In the genomic region with DNA sequence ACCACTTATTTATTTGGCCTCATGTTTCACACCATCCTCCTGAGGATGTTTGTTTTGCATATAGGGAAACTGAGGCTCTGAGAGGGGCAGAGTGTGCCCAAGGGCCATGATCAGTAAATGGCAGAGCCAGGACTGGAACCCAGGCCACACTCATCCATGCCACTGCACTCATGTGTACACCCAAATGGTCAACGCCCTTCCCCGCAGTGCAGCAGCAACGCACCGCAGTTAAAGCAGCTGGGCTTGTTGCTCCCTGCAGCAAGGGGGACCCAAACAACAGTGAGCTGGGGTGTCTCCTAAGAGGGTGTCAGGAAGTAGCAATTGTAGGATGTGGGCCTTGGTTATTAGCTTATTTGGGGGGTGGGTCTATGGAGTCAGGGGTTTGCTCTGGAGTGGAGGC, we compare ENCODE assay signal across 14 cellular contexts. TPM values are rescaled to one million over a fixed set of nuclear protein-coding genes. Genes with fewer than 3 reads are reported as not detected.
A peak's percentile ranks its signal among the peaks of the same experiment; 100 is the strongest.
DNase-seq lines count a peak whose midpoint lies in the region; ATAC-seq and TF ChIP-seq lines count a peak whose summit lies in the region.
"Had no signal": no experiment of that assay in that cellular context is flagged by ENCODE, and none has a peak within 500 bp of the region (broad histone marks: within the 10 kb centered on the region; RNA-seq: fewer than 3 reads in every experiment).

No MANE protein-coding gene starts in this region.

- H4K8ac ChIP-seq in neuronal stem cell (ENCODE audit: low read depth, low read length) = no peak overlapping the region

- H3K9me3 Mint-ChIP-seq in activated naive CD8-positive, alpha-beta T cell treated with anti-CD3 and anti-CD28 coated beads for 36 hours = no peaks in the 10 kb centered on the region
- H3K9me3 Mint-ChIP-seq: CD4-positive, alpha-beta T cell; H9 had no signal

- H3K9me3 ChIP-seq in RWPE2 (ENCODE audit: severe bottlenecking) (no peaks in the 10 kb centered on the region), neuronal stem cell (replicated peaks in 1 of 2; ENCODE audit: control insufficient read depth in 2 of 2, insufficient read depth in 1 of 2, low read depth in 1 of 2, low read length in 2 of 2) (no peaks in the 10 kb centered on the region)
- H3K9me3 ChIP-seq: BE2C, Caco-2 had no signal

- H3K36me3 ChIP-seq in RWPE2 (ENCODE audit: low read depth) = no peaks in the 10 kb centered on the region
- H3K36me3 ChIP-seq in neuronal stem cell (replicated peaks in 1 of 2; ENCODE audit: control insufficient read depth in 2 of 2, insufficient read depth in 2 of 2, low read length in 2 of 2) = peaks cover 0 to 15% of the 10 kb centered on the region in 2 donors
- H3K36me3 ChIP-seq: BE2C had no signal

- peaks cover 26% of the 10 kb centered on the region for H3K4me1 Mint-ChIP-seq in activated naive CD8-positive, alpha-beta T cell treated with anti-CD3 and anti-CD28 coated beads for 36 hours

- H2BK15ac ChIP-seq in neuronal stem cell (ENCODE audit: low read length) = no peak overlapping the region

- H3K4me1 ChIP-seq in RWPE2 (ENCODE audit: insufficient read depth, poor library complexity, severe bottlenecking) (peaks cover 20% of the 10 kb centered on the region), neuronal stem cell (ENCODE audit: control insufficient read depth in 2 of 2, insufficient read depth in 1 of 2, low read depth in 1 of 2, low read length in 2 of 2) (peaks cover 11 to 13% of the 10 kb centered on the region in 2 donors)
- H3K4me1 ChIP-seq: BE2C, Caco-2 had no signal

- H3K4me3 ChIP-seq in RWPE2 (ENCODE audit: severe bottlenecking) (no peak overlapping the region), neuronal stem cell (ENCODE audit: low read length in 2 of 2) (peak overlapping the region in 1 of 2 donors; percentile 35)

- no peak overlapping the region for H4K91ac ChIP-seq in neuronal stem cell (ENCODE audit: low read depth, low read length, poor library complexity)

- peak overlapping the region; percentile 74 for H2AK5ac ChIP-seq in neuronal stem cell (ENCODE audit: low read depth, low read length)

- no peak overlapping the region for H3K23ac ChIP-seq in neuronal stem cell (ENCODE audit: low read depth, low read length, poor library complexity)

- no peak overlapping the region for H3K27ac Mint-ChIP-seq in activated naive CD8-positive, alpha-beta T cell treated with anti-CD3 and anti-CD28 coated beads for 36 hours
- H3K27ac Mint-ChIP-seq: CD4-positive, alpha-beta T cell had no signal

- H3K4ac ChIP-seq in neuronal stem cell (ENCODE audit: low read length) = no peak overlapping the region

- H3K27me3 Mint-ChIP-seq in activated naive CD8-positive, alpha-beta T cell treated with anti-CD3 and anti-CD28 coated beads for 36 hours = no peaks in the 10 kb centered on the region
- H3K27me3 Mint-ChIP-seq: CD4-positive, alpha-beta T cell had no signal

- no peak overlapping the region for H2BK5ac ChIP-seq in neuronal stem cell (ENCODE audit: low read length)

- H3K27me3 ChIP-seq in RWPE2 (ENCODE audit: insufficient read depth, poor library complexity, severe bottlenecking) = no peaks in the 10 kb centered on the region
- no peaks in the 10 kb centered on the region for H3K27me3 ChIP-seq in neuronal stem cell (ENCODE audit: control insufficient read depth in 3 of 3, insufficient read depth in 3 of 3, low read depth in 1 of 3, low read length in 3 of 3)
- H3K27me3 ChIP-seq: BE2C had no signal

- no peak overlapping the region for H3K4me3 Mint-ChIP-seq in activated naive CD8-positive, alpha-beta T cell treated with anti-CD3 and anti-CD28 coated beads for 36 hours
- H3K4me3 Mint-ChIP-seq: CD4-positive, alpha-beta T cell; H9 had no signal

- H3K14ac ChIP-seq in neuronal stem cell (ENCODE audit: low read length) = no peak overlapping the region

- no peak overlapping the region for H3K4me2 ChIP-seq in neuronal stem cell (ENCODE audit: insufficient read depth, low read length, poor library complexity, severe bottlenecking)

- no peaks in the 10 kb centered on the region for H3K79me1 ChIP-seq in neuronal stem cell (ENCODE audit: low read depth, low read length)

- no peak overlapping the region for H2AFZ ChIP-seq in neuronal stem cell (ENCODE audit: low read length)

- no CpG with 5 or more reads among the region's 4 CpGs for WGBS in neuronal stem cell (ENCODE audit: extremely low coverage in 2 of 2, insufficient read length in 2 of 2, insufficient replicate concordance in 1 of 2), 2 donors

- peak overlapping the region; percentile 44 for H3K18ac ChIP-seq in neuronal stem cell (ENCODE audit: low read length)

- H3K27ac ChIP-seq in RWPE2 (ENCODE audit: poor library complexity, severe bottlenecking) (no peak overlapping the region), neuronal stem cell (replicated peaks; ENCODE audit: low read length) (no peak overlapping the region)
- H3K27ac ChIP-seq: C4-2B had no signal

- no peak overlapping the region for H2BK12ac ChIP-seq in neuronal stem cell (ENCODE audit: low read length)

- no peak for TF ChIP-seq CTCF in RWPE2 (IDR thresholded peaks at IDR 0.05; ENCODE audit: poor library complexity, severe bottlenecking)

- H3K9ac ChIP-seq in neuronal stem cell (ENCODE audit: low read depth, low read length, poor library complexity) = no peak overlapping the region

- no peak overlapping the region for H2BK120ac ChIP-seq in neuronal stem cell (ENCODE audit: low read depth, low read length)

- DNase-seq in activated T-cell treated with anti-CD3 and anti-CD28 coated beads, Interleukin-2, amount 50 U/mL, for 48 hours = peak; percentile 11 to 12
- no peak for DNase-seq in activated T-cell treated with anti-CD3 and anti-CD28 coated beads for 4 hours
- peak; percentile 25 for DNase-seq in RWPE2 (ENCODE audit: low spot score)
- DNase-seq in neuronal stem cell (ENCODE audit: low spot score) = no peak
- DNase-seq in activated naive CD8-positive, alpha-beta T cell treated with anti-CD3 and anti-CD28 coated beads for 36 hours = no peak
- DNase-seq in NCI-H2196 treated with DMSO at 0.1 percent for 48 hours (lab: John Stamatoyannopoulos, UW; ENCODE audit: unreplicated experiment) = no peak
- DNase-seq: BE2C; Caco-2; CD4-positive, alpha-beta T cell; GDM1; GOT3 had no signal

- peaks cover 1% of the 10 kb centered on the region for H3K36me3 Mint-ChIP-seq in activated naive CD8-positive, alpha-beta T cell treated with anti-CD3 and anti-CD28 coated beads for 36 hours

- no peak for ATAC-seq in RWPE2 (ENCODE audit: low read depth)

RNA-seq across cellular contexts. Expression of a gene that starts 36.6 kb away (rescaled TPM):
- polyA plus RNA-seq in neuronal stem cell (2013, experiment 1 of 2) = 0.08 TPM
- polyA plus RNA-seq in neuronal stem cell (2013, experiment 2 of 2) = 0.06 TPM
- 100 to 1,000 TPM; 198 to 204 TPM for total RNA-seq in activated naive CD8-positive, alpha-beta T cell treated with anti-CD3 and anti-CD28 coated beads for 36 hours
- total RNA-seq: A172 had no signal

Comparison
In these comparisons a context has a peak if more than half of its experiments do, and no peak if none do; other contexts are left out.
1. DNase-seq: peak in activated T-cell treated with anti-CD3 and anti-CD28 coated beads, Interleukin-2, amount 50 U/mL, for 48 hours (2 of 2) and RWPE2 (single experiment); none in activated T-cell treated with anti-CD3 and anti-CD28 coated beads for 4 hours (single experiment), neuronal stem cell (single experiment), activated naive CD8-positive, alpha-beta T cell treated with anti-CD3 and anti-CD28 coated beads for 36 hours (single experiment) and NCI-H2196 treated with DMSO at 0.1 percent for 48 hours (single experiment).